18 cellular contexts compared by ENCODE assay signal in the genomic region with DNA sequence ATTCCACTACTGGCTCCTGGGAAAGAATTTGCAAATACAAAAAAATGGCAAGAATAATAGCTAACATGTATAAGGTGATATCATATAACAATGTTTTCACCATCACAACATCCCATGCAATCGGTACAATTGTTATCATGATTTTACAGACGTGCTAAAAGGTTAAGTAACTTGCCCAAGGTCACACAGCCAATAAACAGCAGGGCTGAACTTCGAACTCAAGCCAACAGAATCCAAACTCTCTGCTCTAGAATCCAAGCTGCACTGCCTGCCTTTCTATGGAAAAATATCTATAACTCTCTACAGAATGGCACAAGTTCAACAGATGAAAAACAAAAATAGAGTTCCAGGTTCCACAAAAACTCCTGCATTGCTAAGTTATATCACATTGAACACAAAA.
DNase-seq lines count a peak whose midpoint lies in the region; ATAC-seq and TF ChIP-seq lines count a peak whose summit lies in the region.
"Had no signal": no experiment of that assay in that cellular context is flagged by ENCODE, and none has a peak within 500 bp of the region (broad histone marks: within the 10 kb centered on the region; RNA-seq: fewer than 3 reads in every experiment).

No MANE protein-coding gene starts in this region.

- DNase-seq in dermis microvascular lymphatic vessel endothelial cell (ENCODE audit: low read depth in 2 of 2) (peak; percentile 64 to 85), left colon (no peak), GM13976 (ENCODE audit: low spot score) (no peak), testis (no peak)
- no peak for DNase-seq in stimulated activated naive CD4-positive, alpha-beta T cell (lab: John Stamatoyannopoulos, UW)
- DNase-seq: BE2C; CD4-positive, alpha-beta T cell; CD8-positive, alpha-beta memory T cell; DMS 273 treated with DMSO at 0.1 percent for 48 hours; DMS79; EL; GDM1; H9 had no signal

- intact Hi-C loops in left colon (cut with DNase I, micrococcal nuclease) (no loop called here), testis (cut with DNase I; ENCODE audit: low total_unique reads) (no loop called here)

- no peak for TF ChIP-seq CTCF in liver (IDR thresholded peaks at IDR 0.05; ENCODE audit: low read depth, low read length, missing input control)
- no peak for TF ChIP-seq CTCF in GM13976 (IDR thresholded peaks at IDR 0.05; ENCODE audit: borderline replicate concordance, control extremely low read depth, extremely low read depth, insufficient read depth, missing control alignments)
- TF ChIP-seq CTCF in testis (IDR thresholded peaks at IDR 0.05): no peak

- H3K9me3 ChIP-seq in liver (ENCODE audit: control insufficient read depth in 4 of 4, low read length in 3 of 4) (no peaks in the 10 kb centered on the region), testis (no peaks in the 10 kb centered on the region)
- H3K9me3 ChIP-seq: BE2C; BLaER1 treated with 17β-estradiol and CSF1 and Interleukin-3, amounts not matched to agents 10 nM and 100 nM had no signal

- H3K36me3 ChIP-seq in liver (ENCODE audit: control insufficient read depth in 4 of 4, insufficient read depth in 3 of 4, low read depth in 1 of 4, low read length in 3 of 4) (no peaks in the 10 kb centered on the region), testis (ENCODE audit: low read depth, missing control alignments) (no peaks in the 10 kb centered on the region)
- H3K36me3 ChIP-seq: BE2C; BLaER1 treated with 17β-estradiol and CSF1 and Interleukin-3, amounts not matched to agents 10 nM and 100 nM had no signal

- ATAC-seq in left colon: peak; percentile 43
- no peak for ATAC-seq in HG02852 (IDR thresholded peaks at IDR 0.05; ENCODE audit: unreplicated experiment)
- ATAC-seq: GM12878, HCT116 had no signal

- H3K4me1 ChIP-seq in liver (ENCODE audit: control insufficient read depth in 4 of 4, insufficient read depth in 4 of 4, low read length in 3 of 4): peaks cover 5 to 24% (median 21%) of the 10 kb centered on the region in 4 donors
- no peaks in the 10 kb centered on the region for H3K4me1 ChIP-seq in testis

- H3K27me3 ChIP-seq in liver (ENCODE audit: control insufficient read depth in 4 of 4, insufficient read depth in 4 of 4, low read length in 3 of 4): no peaks in the 10 kb centered on the region
- H3K27me3 ChIP-seq in testis: no peaks in the 10 kb centered on the region
- H3K27me3 ChIP-seq: BE2C; BLaER1 treated with 17β-estradiol and CSF1 and Interleukin-3, amounts not matched to agents 10 nM and 100 nM had no signal

- WGBS in liver: 25% methylated on average over 3 of the region's 3 CpGs
- 60 to 63% methylated on average over 3 of the region's 3 CpGs for WGBS in testis, 2 donors

- H3K27ac ChIP-seq in liver (ENCODE audit: low read depth in 1 of 2, low read length in 2 of 2) (no peak overlapping the region), testis (no peak overlapping the region)
- H3K27ac ChIP-seq: BLaER1 treated with 17β-estradiol and CSF1 and Interleukin-3, amounts not matched to agents 10 nM and 100 nM had no signal

- H3K4me3 ChIP-seq in liver (ENCODE audit: low read depth in 1 of 3, low read length in 3 of 3) (no peak overlapping the region), testis (no peak overlapping the region)
- H3K4me3 ChIP-seq: BLaER1 treated with 17β-estradiol and CSF1 and Interleukin-3, amounts not matched to agents 10 nM and 100 nM; GM12878 had no signal

- no peak for TF ChIP-seq RAD21 in liver (IDR thresholded peaks at IDR 0.05)

- H3K9ac ChIP-seq in liver (ENCODE audit: low read depth in 1 of 2, low read length in 2 of 2): no peak overlapping the region
- H3K9ac ChIP-seq: BLaER1 treated with 17β-estradiol and CSF1 and Interleukin-3, amounts not matched to agents 10 nM and 100 nM had no signal

- no peak for TF ChIP-seq POLR2A in testis (IDR thresholded peaks at IDR 0.05)

- in situ Hi-C loops in GM13976 (cut with MboI; ENCODE audit: low sequenced_read_pairs, unreplicated experiment): loop anchor here (25.0 kb wide), 1 partner anchor 558 kb away; no protein-coding TSS in a partner anchor

TF ChIP-seq in liver, 16 proteins besides CTCF, POLR2A, EP300 and RAD21:
- no peak for TF ChIP-seq JUND (IDR thresholded peaks at IDR 0.05)
- peak; percentile 75 to 77 for TF ChIP-seq HNF4A (conservative IDR thresholded peaks at IDR 0.05)
- peak; percentile 28 for TF ChIP-seq SP1 (IDR thresholded peaks at IDR 0.05)
- no peak for TF ChIP-seq GABPA (IDR thresholded peaks at IDR 0.05 in 1 of 2, conservative IDR thresholded peaks at IDR 0.05 in 1 of 2)
- peak in 1 of 2 donors; percentile 25 for TF ChIP-seq RXRA (IDR thresholded peaks at IDR 0.05)
- peak; percentile 19 for TF ChIP-seq NR2F2 (IDR thresholded peaks at IDR 0.05)

Comparison
In these comparisons a context has a peak if more than half of its experiments do, and no peak if none do; other contexts are left out.
1. DNase-seq: peak in dermis microvascular lymphatic vessel endothelial cell (2 of 2); none in left colon (0 of 2), GM13976 (single experiment), stimulated activated naive CD4-positive, alpha-beta T cell (0 of 6) and testis (single experiment).